8 cellular contexts compared by ENCODE assay signal in the genomic region with DNA sequence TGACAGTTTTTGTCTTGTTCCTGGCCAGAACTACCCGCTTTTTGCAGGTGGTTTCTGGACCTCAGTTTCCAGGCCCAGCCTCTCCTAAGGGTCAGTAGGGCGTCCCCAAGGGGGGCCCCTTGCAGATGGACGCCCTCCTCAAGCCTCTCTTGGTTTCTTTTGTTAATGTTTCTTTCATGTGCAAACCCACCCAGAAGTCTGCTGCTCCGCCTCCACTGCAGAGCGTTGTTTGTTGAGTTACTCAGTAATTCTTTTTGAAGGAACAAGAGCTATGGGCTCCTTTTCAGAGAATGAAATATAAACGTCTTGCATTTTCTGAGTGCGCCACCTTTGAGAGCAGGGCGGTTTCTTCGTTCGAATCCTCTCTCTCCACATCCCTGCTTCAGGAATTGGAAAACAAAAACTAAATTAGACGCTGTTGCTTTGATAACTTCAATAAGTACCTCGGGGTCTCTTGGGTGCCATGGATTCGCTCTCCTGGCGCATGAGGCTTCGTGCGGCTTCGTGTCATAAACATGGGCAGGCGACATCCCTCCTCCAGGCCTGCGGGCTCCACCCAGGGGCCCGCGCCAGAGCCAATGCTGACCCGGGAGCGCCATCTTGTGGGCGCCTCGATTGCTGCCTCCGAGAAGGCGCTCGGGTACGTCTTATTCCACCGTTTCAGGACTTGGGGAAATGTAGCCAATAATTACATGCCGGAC. TPM values are rescaled to one million over a fixed set of nuclear protein-coding genes. Genes with fewer than 3 reads are reported as not detected.
DNase-seq lines count a peak whose midpoint lies in the region; ATAC-seq, FAIRE-seq and TF ChIP-seq lines count a peak whose summit lies in the region.

No MANE protein-coding gene starts in this region.

- CTCF ChIA-PET in CD8-positive, alpha-beta T cell (lab: Charles Lee) = interaction anchor here (0.6 to 3.9 kb wide), 29 partner anchors 9 to 1079 kb away, joined by 3 to 23 read pairs (median 4); a partner anchor contains a TSS
- CTCF ChIA-PET in PC-3 (lab: Charles Lee) = interaction anchor here (0.6 kb wide), 1 partner anchor 370 kb away, joined by 3 read pairs; no protein-coding TSS in a partner anchor

- no peaks in the 10 kb centered on the region for H3K9me3 ChIP-seq in CD8-positive, alpha-beta T cell (ENCODE audit: low read length)
- no peaks in the 10 kb centered on the region for H3K9me3 ChIP-seq in PC-3 (ENCODE audit: low read length)
- no peaks in the 10 kb centered on the region for H3K9me3 ChIP-seq in esophagus squamous epithelium

- no peaks in the 10 kb centered on the region for H3K9me2 ChIP-seq in PC-3 (replicated peaks; ENCODE audit: low read length)

- H3K4me2 ChIP-seq in PC-3 (ENCODE audit: low read length) = peak overlapping the region; percentile 59

- peaks cover 6% of the 10 kb centered on the region for H3K4me1 ChIP-seq in CD8-positive, alpha-beta T cell (ENCODE audit: insufficient read depth, low read length)
- H3K4me1 ChIP-seq in PC-3 (ENCODE audit: insufficient read depth, low read length) (no peaks in the 10 kb centered on the region), esophagus squamous epithelium (peaks cover 0 to 11% (median 0%) of the 10 kb centered on the region in 3 donors)

- H3K36me3 Mint-ChIP-seq in CD8-positive, alpha-beta T cell = peaks cover 24% of the 10 kb centered on the region
- H3K36me3 Mint-ChIP-seq in natural killer cell = no peaks in the 10 kb centered on the region

- H3K9me3 Mint-ChIP-seq in CD8-positive, alpha-beta T cell = no peaks in the 10 kb centered on the region
- no peaks in the 10 kb centered on the region for H3K9me3 Mint-ChIP-seq in natural killer cell

- intact Hi-C loops in CD8-positive, alpha-beta T cell (cut with DNase I, micrococcal nuclease) = loop anchor here (1.0 to 10.0 kb wide), 7 partner anchors 86 to 847 kb away; a partner anchor contains a TSS
- intact Hi-C loops in PC-3 (cut with micrococcal nuclease) = loop anchor here (1.0 to 5.0 kb wide), 2 partner anchors 103 to 508 kb away; no protein-coding TSS in a partner anchor
- intact Hi-C loops in esophagus squamous epithelium (cut with DNase I) = loop anchor here (10.0 kb wide), 1 partner anchor 100 kb away; no protein-coding TSS in a partner anchor
- intact Hi-C loops in natural killer cell (cut with micrococcal nuclease) = loop anchor here (1.0 kb wide), 1 partner anchor 508 kb away; no protein-coding TSS in a partner anchor

- ATAC-seq in CD8-positive, alpha-beta T cell = peak; percentile 100
- peak; percentile 68 for ATAC-seq in GM19468 (IDR thresholded peaks at IDR 0.05; ENCODE audit: extremely low read depth, unreplicated experiment)
- peak; percentile 99 for ATAC-seq in PC-3
- ATAC-seq in natural killer cell = peak; percentile 89 to 99 (median 99)

- H4K20me1 ChIP-seq in PC-3 (ENCODE audit: low read length) = no peaks in the 10 kb centered on the region

- POLR2A ChIA-PET in CD8-positive, alpha-beta T cell (lab: Charles Lee) = interaction anchor here (0.7 kb wide), 1 partner anchor 385 kb away, joined by 3 read pairs; no protein-coding TSS in a partner anchor
- POLR2A ChIA-PET in PC-3 (lab: Charles Lee; ENCODE audit: unreplicated experiment) = no interaction called here

- H3K9ac ChIP-seq in PC-3 (ENCODE audit: low read length) = no peak overlapping the region

- no peak overlapping the region for H3K27ac ChIP-seq in CD8-positive, alpha-beta T cell (ENCODE audit: low read depth, low read length)
- H3K27ac ChIP-seq in PC-3 (ENCODE audit: low read length) = no peak overlapping the region
- H3K27ac ChIP-seq in esophagus squamous epithelium = no peak overlapping the region

- H3K4me3 ChIP-seq in CD8-positive, alpha-beta T cell (ENCODE audit: low read depth, low read length) = no peak overlapping the region
- no peak overlapping the region for H3K4me3 ChIP-seq in PC-3 (ENCODE audit: low read length)
- peak overlapping the region in 1 of 4 donors; percentile 10 for H3K4me3 ChIP-seq in esophagus squamous epithelium

- no peaks in the 10 kb centered on the region for H3K27me3 Mint-ChIP-seq in CD8-positive, alpha-beta T cell (ENCODE audit: low read depth)
- H3K27me3 Mint-ChIP-seq in natural killer cell (ENCODE audit: low read depth in 2 of 2) = peaks cover 5 to 16% of the 10 kb centered on the region in 2 donors

- H3K27me3 ChIP-seq in CD8-positive, alpha-beta T cell (ENCODE audit: insufficient read depth, low read length) = no peaks in the 10 kb centered on the region
- 0 out of 2 replicates have a peak, but pooled peaks cover 3% of the 10 kb centered on the region for H3K27me3 ChIP-seq in PC-3 (ENCODE audit: low read length)
- no peaks in the 10 kb centered on the region for H3K27me3 ChIP-seq in esophagus squamous epithelium

- H3K4me3 Mint-ChIP-seq in CD8-positive, alpha-beta T cell = no peak overlapping the region
- peak overlapping the region; percentile 72 for H3K4me3 Mint-ChIP-seq in natural killer cell

- no peak for TF ChIP-seq POLR2A in esophagus squamous epithelium (IDR thresholded peaks at IDR 0.05)

- WGBS in esophagus squamous epithelium, 2 donors = 17 to 39% methylated on average over 19 to 31 of the region's 31 CpGs

- H3K27ac Mint-ChIP-seq in CD8-positive, alpha-beta T cell = no peak overlapping the region
- H3K27ac Mint-ChIP-seq in natural killer cell = peak overlapping the region in 1 of 2 donors; percentile 66

- DNase-seq in CD8-positive, alpha-beta T cell = peak; percentile 57 to 87 (median 76)
- peak; percentile 92 for DNase-seq in HTR-8/SVneo (ENCODE audit: insufficient read length, low spot score)
- DNase-seq in PC-3 = peak; percentile 80
- DNase-seq in activated T-cell treated with anti-CD3 and anti-CD28 coated beads for 48 hours (ENCODE audit: low read depth) = peak; percentile 85
- DNase-seq in esophagus squamous epithelium (lab: John Stamatoyannopoulos, UW) = peak; percentile 4
- DNase-seq in natural killer cell = peak; percentile 72
- DNase-seq in stimulated activated CD8-positive, alpha-beta memory T cell treated with anti-CD3 and anti-CD28 coated beads, Interleukin-7, amount 100 ng/mL, for 48 hours (ENCODE audit: extremely low read depth in 1 of 2, low read depth in 1 of 2) = peak; percentile 62 to 64

- H3K4me1 Mint-ChIP-seq in CD8-positive, alpha-beta T cell (ENCODE audit: low read depth) = peaks cover 9% of the 10 kb centered on the region
- H3K4me1 Mint-ChIP-seq in natural killer cell = peaks cover 7 to 9% of the 10 kb centered on the region in 2 donors

- no peaks in the 10 kb centered on the region for H3K36me3 ChIP-seq in CD8-positive, alpha-beta T cell (ENCODE audit: insufficient read depth, low read length)
- H3K36me3 ChIP-seq in PC-3 (ENCODE audit: low read depth, low read length) (no peaks in the 10 kb centered on the region), esophagus squamous epithelium (no peaks in the 10 kb centered on the region)

- no TSS peak for BruUV-seq in PC-3 (replicated peaks; lab: Mats Ljungman, UMichigan)

- peak; percentile 96 for TF ChIP-seq CTCF in CD8-positive, alpha-beta T cell (IDR thresholded peaks at IDR 0.05)
- peak; percentile 91 for TF ChIP-seq CTCF in PC-3 (conservative IDR thresholded peaks at IDR 0.05; ENCODE audit: low read depth, low read length)
- TF ChIP-seq CTCF in esophagus squamous epithelium (IDR thresholded peaks at IDR 0.05) = peak; percentile 57 to 86 (median 73)
- peak; percentile 90 for TF ChIP-seq CTCF in natural killer cell (IDR thresholded peaks at IDR 0.05)

- no peaks in the 10 kb centered on the region for H3F3A ChIP-seq in PC-3 (ENCODE audit: low read length, unreplicated experiment)

- H2AFZ ChIP-seq in PC-3 (ENCODE audit: low read length) = peak overlapping the region; percentile 69

- H3K79me2 ChIP-seq in PC-3 (ENCODE audit: low read length) = no peaks in the 10 kb centered on the region

- FAIRE-seq in HTR-8/SVneo (lab: Jason Lieb, UNC) = no peak

RNA-seq across cellular contexts. Expression of a gene that starts 38.3 kb away (rescaled TPM):
- total RNA-seq in CD8-positive, alpha-beta T cell = not detected
- total RNA-seq in PC-3 (2014; rRNA removed) = not detected in 2 replicates
- total RNA-seq in esophagus squamous epithelium = 1 to 10 TPM in 1 of 4 donors, not detected in 3; 2.1 TPM
- total RNA-seq in natural killer cell = not detected

Comparison
In these comparisons a context has a peak if more than half of its experiments do, and no peak if none do; other contexts are left out.
1. DNase-seq: peak in every context shown above with its lines; median percentile 92 in HTR-8/SVneo; 85 in activated T-cell treated with anti-CD3 and anti-CD28 coated beads for 48 hours; 80 in PC-3; 76 in CD8-positive, alpha-beta T cell; 72 in natural killer cell; 63 in stimulated activated CD8-positive, alpha-beta memory T cell treated with anti-CD3 and anti-CD28 coated beads, Interleukin-7, amount 100 ng/mL, for 48 hours; 4 in esophagus squamous epithelium.